Comparison of ENCODE assay signal across 37 cellular contexts in the genomic region with DNA sequence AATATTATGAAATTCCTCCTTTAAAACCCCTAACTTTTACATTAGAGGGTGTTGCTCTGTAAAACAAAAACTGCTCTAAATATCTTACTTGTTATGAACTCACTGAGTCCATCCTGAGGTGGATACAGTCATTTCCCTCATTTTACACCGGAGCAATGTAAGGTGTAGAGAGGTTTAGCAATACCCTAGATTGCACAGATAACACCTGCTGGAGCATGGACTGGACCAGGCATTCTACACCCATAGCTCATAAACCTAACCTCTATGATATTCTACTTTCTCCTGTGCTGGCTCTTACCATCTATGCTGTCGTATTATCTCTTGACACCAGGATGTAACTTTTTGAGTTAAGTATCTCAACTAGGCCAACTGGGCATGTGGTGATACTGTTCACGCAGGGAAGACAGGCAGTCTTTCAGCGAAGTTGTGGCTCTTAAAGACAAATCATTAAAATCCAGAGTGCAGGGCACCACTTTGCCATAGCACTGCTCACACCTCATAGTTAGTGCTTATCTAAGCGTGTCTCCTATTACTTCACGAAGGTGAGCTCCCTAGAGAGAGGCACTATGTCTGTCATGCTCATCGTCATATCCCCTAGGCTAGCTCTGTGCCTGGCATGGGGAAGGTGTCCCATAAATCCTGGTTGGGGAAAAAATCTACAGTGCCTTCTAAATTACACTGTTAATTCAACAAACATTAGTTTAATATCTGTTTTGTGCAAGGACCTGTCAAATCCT.
"Had no signal": no experiment of that assay in that cellular context is flagged by ENCODE, and none has a peak within 500 bp of the region (broad histone marks: within the 10 kb centered on the region; RNA-seq: fewer than 3 reads in every experiment).

No MANE protein-coding gene starts in this region.

- H3K9me3 ChIP-seq: adrenal gland, body of pancreas, breast epithelium had no signal

- H3K36me3 ChIP-seq: adrenal gland, breast epithelium, WERI-Rb-1 had no signal

- H3K27me3 ChIP-seq: adrenal gland, body of pancreas, brain microvascular endothelial cell, breast epithelium had no signal

- H3K27me3 Mint-ChIP-seq: activated CD4-positive, alpha-beta T cell treated with anti-CD3 and anti-CD28 coated beads for 36 hours; activated CD4-positive, alpha-beta T cell treated with anti-CD3 and anti-CD28 coated beads, Interleukin-2, amount 10 ng/mL, durations not matched to agents 7 days and 5 days; activated CD8-positive, alpha-beta T cell treated with anti-CD3 and anti-CD28 coated beads for 36 hours; activated naive CD8-positive, alpha-beta T cell treated with anti-CD3 and anti-CD28 coated beads for 36 hours; activated T-helper 17 cell treated with anti-CD3 and anti-CD28 coated beads, Interleukin-2, amount 50 U/mL, for 72 hours had no signal

- H3K27ac Mint-ChIP-seq: activated CD4-positive, alpha-beta T cell treated with anti-CD3 and anti-CD28 coated beads for 36 hours; activated CD4-positive, alpha-beta T cell treated with anti-CD3 and anti-CD28 coated beads, Interleukin-2, amount 10 ng/mL, durations not matched to agents 7 days and 5 days; activated CD8-positive, alpha-beta T cell treated with anti-CD3 and anti-CD28 coated beads for 36 hours; activated naive CD4-positive, alpha-beta T cell treated with anti-CD3 and anti-CD28 coated beads for 36 hours; activated naive CD4-positive, alpha-beta T cell treated with anti-CD3 and anti-CD28 coated beads, Interleukin-2, amount 50 U/mL, for 72 hours; activated naive CD8-positive, alpha-beta T cell treated with anti-CD3 and anti-CD28 coated beads for 36 hours; activated T-cell treated with anti-CD3 and anti-CD28 coated beads, Interleukin-2, amount 50 U/mL, for 72 hours; activated T-helper 1 cell treated with anti-CD3 and anti-CD28 coated beads, Interleukin-12 subunit alpha, Interleukin-12 subunit beta, Interleukin-2, Interleukin-4 antibody, amounts not matched to agents 30 ng/mL and 10 ng/mL and 1 ng/mL, durations not matched to agents 14 hours and 24 hours and 36 hours; activated T-helper 17 cell treated with anti-CD3 and anti-CD28 coated beads, Interleukin-2, amount 50 U/mL, for 72 hours; T-helper 1 cell treated with Interleukin-12 subunit alpha and Interleukin-12 subunit beta and Interleukin-4 antibody, amounts not matched to agents 30 μg/mL and 1 μg/mL, for 36 hours; T-helper 2 cell treated with Interferon-gamma antibody and Interleukin-4, amounts not matched to agents 5 μg/mL and 100 μg/mL, for 36 hours; WTC11 had no signal

- H3K4me1 ChIP-seq: adrenal gland, body of pancreas, breast epithelium had no signal

- H3K27ac ChIP-seq: adrenal gland, body of pancreas, brain microvascular endothelial cell, breast epithelium, WERI-Rb-1 had no signal

- H3K4me1 Mint-ChIP-seq: activated CD4-positive, alpha-beta T cell treated with anti-CD3 and anti-CD28 coated beads for 36 hours; activated CD4-positive, alpha-beta T cell treated with anti-CD3 and anti-CD28 coated beads, Interleukin-2, amount 10 ng/mL, durations not matched to agents 7 days and 5 days; activated naive CD8-positive, alpha-beta T cell treated with anti-CD3 and anti-CD28 coated beads for 36 hours; WTC11 had no signal

- ATAC-seq: activated CD4-positive, alpha-beta T cell treated with anti-CD3 and anti-CD28 coated beads for 36 hours; activated CD4-positive, CD25-positive, alpha-beta regulatory T cell treated with anti-CD3 and anti-CD28 coated beads, Interleukin-2, amount 50 U/mL, for 24 hours; activated CD8-positive, alpha-beta T cell treated with anti-CD3 and anti-CD28 coated beads for 36 hours; activated naive CD4-positive, alpha-beta T cell treated with anti-CD3 and anti-CD28 coated beads, Interleukin-2, amount 50 U/mL, for 72 hours; activated T-cell treated with anti-CD3 and anti-CD28 coated beads, Interleukin-2, amount 50 U/mL, for 4 hours; activated T-cell treated with anti-CD3 and anti-CD28 coated beads, Interleukin-2, amount 50 U/mL, for 72 hours; activated T-helper 17 cell treated with anti-CD3 and anti-CD28 coated beads, Interleukin-2, amount 50 U/mL, for 72 hours; body of pancreas; WTC11 had no signal

- H3K4me3 ChIP-seq: adrenal gland, body of pancreas, breast epithelium had no signal

- FAIRE-seq: astrocyte had no signal

- H3K9me3 Mint-ChIP-seq: activated CD4-positive, alpha-beta T cell treated with anti-CD3 and anti-CD28 coated beads, Interleukin-2, amount 10 ng/mL, durations not matched to agents 7 days and 5 days; activated CD8-positive, alpha-beta T cell treated with anti-CD3 and anti-CD28 coated beads for 36 hours; activated naive CD4-positive, alpha-beta T cell treated with anti-CD3 and anti-CD28 coated beads for 36 hours; activated naive CD4-positive, alpha-beta T cell treated with anti-CD3 and anti-CD28 coated beads, Interleukin-2, amount 50 U/mL, for 72 hours; activated naive CD8-positive, alpha-beta T cell treated with anti-CD3 and anti-CD28 coated beads for 36 hours; activated T-cell treated with anti-CD3 and anti-CD28 coated beads, Interleukin-2, amount 50 U/mL, for 4 hours; activated T-cell treated with anti-CD3 and anti-CD28 coated beads, Interleukin-2, amount 50 U/mL, for 72 hours; activated T-helper 1 cell treated with anti-CD3 and anti-CD28 coated beads, Interleukin-12 subunit alpha, Interleukin-12 subunit beta, Interleukin-2, Interleukin-4 antibody, amounts not matched to agents 30 ng/mL and 10 ng/mL and 1 ng/mL, durations not matched to agents 14 hours and 24 hours and 36 hours; activated T-helper 17 cell treated with anti-CD3 and anti-CD28 coated beads, Interleukin-2, amount 50 U/mL, for 72 hours; T-helper 1 cell treated with Interleukin-12 subunit alpha and Interleukin-12 subunit beta and Interleukin-4 antibody, amounts not matched to agents 30 μg/mL and 1 μg/mL, for 36 hours; T-helper 2 cell treated with Interferon-gamma antibody and Interleukin-4, amounts not matched to agents 5 μg/mL and 100 μg/mL, for 36 hours; WTC11 had no signal

- H3K4me3 Mint-ChIP-seq: activated CD4-positive, alpha-beta T cell treated with anti-CD3 and anti-CD28 coated beads for 36 hours; activated CD4-positive, alpha-beta T cell treated with anti-CD3 and anti-CD28 coated beads, Interleukin-2, amount 10 ng/mL, durations not matched to agents 7 days and 5 days; activated CD8-positive, alpha-beta T cell treated with anti-CD3 and anti-CD28 coated beads for 36 hours; activated naive CD4-positive, alpha-beta T cell treated with anti-CD3 and anti-CD28 coated beads for 36 hours; activated naive CD8-positive, alpha-beta T cell treated with anti-CD3 and anti-CD28 coated beads for 36 hours; activated T-cell treated with anti-CD3 and anti-CD28 coated beads, Interleukin-2, amount 50 U/mL, for 4 hours; activated T-cell treated with anti-CD3 and anti-CD28 coated beads, Interleukin-2, amount 50 U/mL, for 72 hours; activated T-helper 1 cell treated with anti-CD3 and anti-CD28 coated beads, Interleukin-12 subunit alpha, Interleukin-12 subunit beta, Interleukin-2, Interleukin-4 antibody, amounts not matched to agents 30 ng/mL and 10 ng/mL and 1 ng/mL, durations not matched to agents 14 hours and 24 hours and 36 hours; activated T-helper 17 cell treated with anti-CD3 and anti-CD28 coated beads, Interleukin-2, amount 50 U/mL, for 72 hours; T-helper 1 cell treated with Interleukin-12 subunit alpha and Interleukin-12 subunit beta and Interleukin-4 antibody, amounts not matched to agents 30 μg/mL and 1 μg/mL, for 36 hours; T-helper 2 cell treated with Interferon-gamma antibody and Interleukin-4, amounts not matched to agents 5 μg/mL and 100 μg/mL, for 36 hours; WTC11 had no signal

- DNase-seq: activated CD4-positive, alpha-beta T cell treated with anti-CD3 and anti-CD28 coated beads for 1 hour; activated CD4-positive, alpha-beta T cell treated with anti-CD3 and anti-CD28 coated beads for 36 hours; activated CD4-positive, alpha-beta T cell treated with anti-CD3 and anti-CD28 coated beads for 48 hours; activated CD4-positive, alpha-beta T cell treated with anti-CD3 and anti-CD28 coated beads, Interleukin-2, amount 10 ng/mL, durations not matched to agents 7 days and 5 days; activated CD4-positive, alpha-beta T cell treated with anti-CD3 and anti-CD28 coated beads, Interleukin-2, amount 50 U/mL, for 48 hours; activated CD4-positive, CD25-positive, alpha-beta regulatory T cell; activated CD8-positive, alpha-beta memory T cell treated with anti-CD3 and anti-CD28 coated beads, Interleukin-2, amount 50 U/mL, for 4 hours; activated CD8-positive, alpha-beta T cell treated with anti-CD3 and anti-CD28 coated beads for 36 hours; activated effector memory CD4-positive, alpha-beta T cell treated with anti-CD3 and anti-CD28 coated beads, Interleukin-2, amount 50 U/mL, for 16 hours; activated gamma-delta T cell treated with Interleukin-2 at 50 U/mL for 16 hours; activated naive CD4-positive, alpha-beta T cell; activated naive CD4-positive, alpha-beta T cell treated with anti-CD3 and anti-CD28 coated beads for 36 hours; activated naive CD4-positive, alpha-beta T cell treated with anti-CD3 and anti-CD28 coated beads, Interleukin-2, amount 50 U/mL, for 16 hours; activated naive CD8-positive, alpha-beta T cell treated with anti-CD3 and anti-CD28 coated beads for 36 hours; activated T-cell treated with anti-CD3 and anti-CD28 coated beads for 4 hours; activated T-cell treated with anti-CD3 and anti-CD28 coated beads, Interleukin-2, amount 50 U/mL, for 1 hour; activated T-cell treated with anti-CD3 and anti-CD28 coated beads, Interleukin-2, amount 50 U/mL, for 4 hours; activated T-cell treated with anti-CD3 and anti-CD28 coated beads, Interleukin-2, amount 50 U/mL, for 72 hours; adrenal gland; amniotic stem cell; aorta; body of pancreas; brain microvascular endothelial cell; central memory CD4-positive, alpha-beta T cell; T-helper 1 cell; T-helper 2 cell; T-helper 9 cell; WERI-Rb-1 had no signal
